ENCODE assay signal across 1 cellular context in genomic region chr19:17415107-17415506, GRCh38.
TF ChIP-seq lines count a peak whose summit lies in the region.

No MANE protein-coding gene starts in this region.

TF ChIP-seq in GM23338, 12 proteins besides CTCF, POLR2A, EP300 and RAD21 (continued from another document):
- TF ChIP-seq, protein P1, sequence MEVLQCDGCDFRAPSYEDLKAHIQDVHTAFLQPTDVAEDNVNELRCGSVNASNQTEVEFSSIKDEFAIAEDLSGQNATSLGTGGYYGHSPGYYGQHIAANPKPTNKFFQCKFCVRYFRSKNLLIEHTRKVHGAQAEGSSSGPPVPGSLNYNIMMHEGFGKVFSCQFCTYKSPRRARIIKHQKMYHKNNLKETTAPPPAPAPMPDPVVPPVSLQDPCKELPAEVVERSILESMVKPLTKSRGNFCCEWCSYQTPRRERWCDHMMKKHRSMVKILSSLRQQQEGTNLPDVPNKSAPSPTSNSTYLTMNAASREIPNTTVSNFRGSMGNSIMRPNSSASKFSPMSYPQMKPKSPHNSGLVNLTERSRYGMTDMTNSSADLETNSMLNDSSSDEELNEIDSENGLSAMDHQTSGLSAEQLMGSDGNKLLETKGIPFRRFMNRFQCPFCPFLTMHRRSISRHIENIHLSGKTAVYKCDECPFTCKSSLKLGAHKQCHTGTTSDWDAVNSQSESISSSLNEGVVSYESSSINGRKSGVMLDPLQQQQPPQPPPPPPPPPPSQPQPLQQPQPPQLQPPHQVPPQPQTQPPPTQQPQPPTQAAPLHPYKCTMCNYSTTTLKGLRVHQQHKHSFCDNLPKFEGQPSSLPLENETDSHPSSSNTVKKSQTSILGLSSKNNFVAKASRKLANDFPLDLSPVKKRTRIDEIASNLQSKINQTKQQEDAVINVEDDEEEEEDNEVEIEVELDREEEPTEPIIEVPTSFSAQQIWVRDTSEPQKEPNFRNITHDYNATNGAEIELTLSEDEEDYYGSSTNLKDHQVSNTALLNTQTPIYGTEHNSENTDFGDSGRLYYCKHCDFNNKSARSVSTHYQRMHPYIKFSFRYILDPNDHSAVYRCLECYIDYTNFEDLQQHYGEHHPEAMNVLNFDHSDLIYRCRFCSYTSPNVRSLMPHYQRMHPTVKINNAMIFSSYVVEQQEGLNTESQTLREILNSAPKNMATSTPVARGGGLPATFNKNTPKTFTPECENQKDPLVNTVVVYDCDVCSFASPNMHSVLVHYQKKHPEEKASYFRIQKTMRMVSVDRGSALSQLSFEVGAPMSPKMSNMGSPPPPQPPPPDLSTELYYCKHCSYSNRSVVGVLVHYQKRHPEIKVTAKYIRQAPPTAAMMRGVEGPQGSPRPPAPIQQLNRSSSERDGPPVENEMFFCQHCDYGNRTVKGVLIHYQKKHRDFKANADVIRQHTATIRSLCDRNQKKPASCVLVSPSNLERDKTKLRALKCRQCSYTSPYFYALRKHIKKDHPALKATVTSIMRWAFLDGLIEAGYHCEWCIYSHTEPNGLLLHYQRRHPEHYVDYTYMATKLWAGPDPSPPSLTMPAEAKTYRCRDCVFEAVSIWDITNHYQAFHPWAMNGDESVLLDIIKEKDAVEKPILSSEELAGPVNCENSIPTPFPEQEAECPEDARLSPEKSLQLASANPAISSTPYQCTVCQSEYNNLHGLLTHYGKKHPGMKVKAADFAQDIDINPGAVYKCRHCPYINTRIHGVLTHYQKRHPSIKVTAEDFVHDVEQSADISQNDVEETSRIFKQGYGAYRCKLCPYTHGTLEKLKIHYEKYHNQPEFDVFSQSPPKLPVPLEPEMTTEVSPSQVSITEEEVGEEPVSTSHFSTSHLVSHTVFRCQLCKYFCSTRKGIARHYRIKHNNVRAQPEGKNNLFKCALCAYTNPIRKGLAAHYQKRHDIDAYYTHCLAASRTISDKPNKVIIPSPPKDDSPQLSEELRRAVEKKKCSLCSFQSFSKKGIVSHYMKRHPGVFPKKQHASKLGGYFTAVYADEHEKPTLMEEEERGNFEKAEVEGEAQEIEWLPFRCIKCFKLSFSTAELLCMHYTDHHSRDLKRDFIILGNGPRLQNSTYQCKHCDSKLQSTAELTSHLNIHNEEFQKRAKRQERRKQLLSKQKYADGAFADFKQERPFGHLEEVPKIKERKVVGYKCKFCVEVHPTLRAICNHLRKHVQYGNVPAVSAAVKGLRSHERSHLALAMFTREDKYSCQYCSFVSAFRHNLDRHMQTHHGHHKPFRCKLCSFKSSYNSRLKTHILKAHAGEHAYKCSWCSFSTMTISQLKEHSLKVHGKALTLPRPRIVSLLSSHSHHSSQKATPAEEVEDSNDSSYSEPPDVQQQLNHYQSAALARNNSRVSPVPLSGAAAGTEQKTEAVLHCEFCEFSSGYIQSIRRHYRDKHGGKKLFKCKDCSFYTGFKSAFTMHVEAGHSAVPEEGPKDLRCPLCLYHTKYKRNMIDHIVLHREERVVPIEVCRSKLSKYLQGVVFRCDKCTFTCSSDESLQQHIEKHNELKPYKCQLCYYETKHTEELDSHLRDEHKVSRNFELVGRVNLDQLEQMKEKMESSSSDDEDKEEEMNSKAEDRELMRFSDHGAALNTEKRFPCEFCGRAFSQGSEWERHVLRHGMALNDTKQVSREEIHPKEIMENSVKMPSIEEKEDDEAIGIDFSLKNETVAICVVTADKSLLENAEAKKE (CRISPR knock-in tag; IDR thresholded peaks at IDR 0.05) = no peak
- TF ChIP-seq CREB1 (CRISPR knock-in tag; IDR thresholded peaks at IDR 0.05; ENCODE audit: low read depth) = peak; percentile 82
- no peak for TF ChIP-seq ETS1 (IDR thresholded peaks at IDR 0.05)
- no peak for TF ChIP-seq STAT1 (IDR thresholded peaks at IDR 0.05; ENCODE audit: unreplicated experiment)
- TF ChIP-seq JUNB (IDR thresholded peaks at IDR 0.05; ENCODE audit: unreplicated experiment) = peak; percentile 24
- TF ChIP-seq EZH2phosphoT487 (IDR thresholded peaks at IDR 0.05; ENCODE audit: unreplicated experiment) = no peak
- no peak for TF ChIP-seq ZNF331 (CRISPR knock-in tag; IDR thresholded peaks at IDR 0.05; ENCODE audit: low read depth)
- TF ChIP-seq NANOG (IDR thresholded peaks at IDR 0.05; ENCODE audit: borderline replicate concordance) = peak; percentile 86
